Comparison of ENCODE assay signal across 11 cellular contexts in the genomic region with DNA sequence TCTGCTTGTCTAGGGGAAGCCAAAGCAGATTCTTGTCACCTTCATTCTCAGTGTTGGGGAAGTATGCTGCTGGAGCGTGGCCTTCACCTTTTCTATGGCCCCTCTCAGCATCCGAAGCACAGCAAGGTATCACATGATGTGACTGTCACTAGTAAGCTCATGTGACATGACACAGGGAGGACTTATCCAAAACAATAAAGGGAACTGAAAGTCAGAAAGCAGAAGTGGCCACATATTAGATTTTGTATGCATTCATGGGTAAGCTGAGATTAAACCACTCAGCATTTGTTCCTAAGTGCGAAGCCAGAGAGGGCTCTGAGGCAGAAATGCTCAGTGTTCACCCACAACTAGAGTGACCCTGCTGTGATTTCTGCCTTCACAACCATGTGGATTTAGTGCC.
DNase-seq lines count a peak whose midpoint lies in the region; ATAC-seq and FAIRE-seq lines count a peak whose summit lies in the region.
"Had no signal": no experiment of that assay in that cellular context is flagged by ENCODE, and none has a peak within 500 bp of the region (broad histone marks: within the 10 kb centered on the region; RNA-seq: fewer than 3 reads in every experiment).

No MANE protein-coding gene starts in this region.

- ATAC-seq in GM19043 (IDR thresholded peaks at IDR 0.05; ENCODE audit: low read depth, unreplicated experiment) (peak; percentile 97), HG02763 (IDR thresholded peaks at IDR 0.05; ENCODE audit: unreplicated experiment) (peak; percentile 97), sciatic nerve (peak; percentile 73)

- intact Hi-C loops in sciatic nerve (cut with DNase I): no loop called here

- H3K27ac ChIP-seq in small intestine (ENCODE audit: low read depth in 1 of 2, low read length in 1 of 2): no peak overlapping the region
- H3K27ac ChIP-seq: suprapubic skin had no signal

- FAIRE-seq in small intestine (lab: Jason Lieb, UNC): no peak

- no peaks in the 10 kb centered on the region for H3K9me3 ChIP-seq in small intestine (ENCODE audit: control insufficient read depth, low read depth)
- H3K9me3 ChIP-seq: suprapubic skin had no signal

- whole genome bisulfite sequencing in small intestine, 3 donors: 72 to 84% (median 78%) methylated on average over 3 of the region's 3 CpGs

- H3K4me3 ChIP-seq in small intestine (ENCODE audit: low read depth in 1 of 2, low read length in 2 of 2): no peak overlapping the region
- H3K4me3 ChIP-seq: suprapubic skin had no signal

- no peaks in the 10 kb centered on the region for H3K27me3 ChIP-seq in small intestine (ENCODE audit: control insufficient read depth in 2 of 2, insufficient read depth in 2 of 2, low read length in 2 of 2)
- H3K27me3 ChIP-seq: suprapubic skin had no signal

- no peaks in the 10 kb centered on the region for H3K4me1 ChIP-seq in small intestine (ENCODE audit: control insufficient read depth in 2 of 2, insufficient read depth in 1 of 2, low read depth in 1 of 2, low read length in 1 of 2)

- DNase-seq in Kasumi-1 (lab: John Stamatoyannopoulos, UW) (peak; percentile 55 to 68), sciatic nerve (ENCODE audit: low spot score) (no peak), NCI-H2171 (lab: John Stamatoyannopoulos, UW) (no peak), SW480 (ENCODE audit: low spot score) (no peak), small intestine (no peak)
- DNase-seq: activated CD4-positive, alpha-beta T cell treated with anti-CD3 and anti-CD28 coated beads, Interleukin-2, amount 10 ng/mL, durations not matched to agents 7 days and 5 days; cerebellar nuclear complex; NCI-H1436 treated with DMSO at 0.1 percent for 48 hours had no signal

- H3K36me3 ChIP-seq in small intestine (ENCODE audit: control insufficient read depth in 2 of 2, insufficient read depth in 2 of 2, low read length in 2 of 2): no peaks in the 10 kb centered on the region
- H3K36me3 ChIP-seq: suprapubic skin had no signal

Comparison
In these comparisons a context has a peak if more than half of its experiments do, and no peak if none do; other contexts are left out.
1. DNase-seq: peak in Kasumi-1 (2 of 2); none in sciatic nerve (single experiment), NCI-H2171 (single experiment), SW480 (single experiment) and small intestine (single experiment).
2. Peak in every context shown above with its lines, with median percentiles within 50 percentile points of each other: ATAC-seq.